In the genomic region with DNA sequence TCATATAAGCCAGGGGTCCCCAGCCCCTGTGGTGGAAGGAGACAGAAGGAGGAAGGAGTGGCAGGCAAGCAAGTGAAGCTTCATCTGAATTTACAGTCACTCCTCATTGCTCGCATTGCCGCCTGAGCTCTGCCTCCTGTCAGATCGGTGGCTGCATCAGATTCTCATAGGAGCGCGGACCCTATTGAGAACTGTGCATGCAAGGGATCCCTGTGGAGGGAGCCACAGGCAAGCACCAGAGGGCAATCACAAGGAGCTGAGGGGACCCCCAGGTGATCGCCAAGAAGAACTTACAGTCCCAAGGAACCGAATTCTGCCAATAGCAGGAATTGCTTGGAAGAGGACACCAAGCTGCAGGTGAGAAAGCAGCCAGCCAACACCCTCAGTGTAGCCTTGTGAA, we compare ENCODE assay signal across 29 cellular contexts.
"Had no signal": no experiment of that assay in that cellular context is flagged by ENCODE, and none has a peak within 500 bp of the region (broad histone marks: within the 10 kb centered on the region; RNA-seq: fewer than 3 reads in every experiment).

No MANE protein-coding gene starts in this region.

- H3K27me3 ChIP-seq: ovary, testis, tibial artery, transverse colon, upper lobe of right lung, uterus had no signal

- H3K9me3 Mint-ChIP-seq: natural killer cell; stimulated activated naive CD8-positive, alpha-beta T cell treated with anti-CD3 and anti-CD28 coated beads, Interleukin-15, amount 100 ng/mL, for 72 hours; type B pancreatic cell had no signal

- H3K27ac ChIP-seq: ovary, parathyroid adenoma, psoas muscle, suprapubic skin, testis, tibial artery, transverse colon, upper lobe of right lung, uterus had no signal

- H3K36me3 Mint-ChIP-seq: naive thymus-derived CD4-positive, alpha-beta T cell; natural killer cell; stimulated activated memory B cell treated with anti-CD40 and anti-IgM and Interleukin-4, amounts not matched to agents 10 μg/mL and 1 μg/mL and 100 μg/mL, for 72 hours; type B pancreatic cell had no signal

- H3K4me3 Mint-ChIP-seq: naive thymus-derived CD4-positive, alpha-beta T cell; natural killer cell; nephron; stimulated activated memory B cell treated with anti-CD40 and anti-IgM and Interleukin-4, amounts not matched to agents 10 μg/mL and 1 μg/mL and 100 μg/mL, for 72 hours; stimulated activated naive CD8-positive, alpha-beta T cell treated with anti-CD3 and anti-CD28 coated beads, Interleukin-15, amount 100 ng/mL, for 72 hours; type B pancreatic cell had no signal

- H3K4me1 Mint-ChIP-seq: nephron; stimulated activated naive CD8-positive, alpha-beta T cell treated with anti-CD3 and anti-CD28 coated beads, Interleukin-15, amount 100 ng/mL, for 72 hours had no signal

- H3K4me3 ChIP-seq: ovary, psoas muscle, suprapubic skin, testis, tibial artery, transverse colon, upper lobe of right lung, uterus had no signal

- H3K9me3 ChIP-seq: ovary, psoas muscle, suprapubic skin, testis, tibial artery, transverse colon, upper lobe of right lung, uterus had no signal

- ATAC-seq: naive thymus-derived CD4-positive, alpha-beta T cell; natural killer cell; psoas muscle; right cardiac atrium; sciatic nerve; stimulated activated memory B cell treated with anti-CD40 and anti-IgM and Interleukin-4, amounts not matched to agents 10 μg/mL and 1 μg/mL and 100 μg/mL, for 72 hours; stimulated activated naive CD8-positive, alpha-beta T cell treated with anti-CD3 and anti-CD28 coated beads, Interleukin-15, amount 100 ng/mL, for 72 hours; stimulated activated naive CD8-positive, alpha-beta T cell treated with anti-CD3 and anti-CD28 coated beads, Interleukin-15, Interleukin-2, amounts not matched to agents 100 U/mL and 50 U/mL, for 24 hours; upper lobe of right lung had no signal

- DNase-seq: naive thymus-derived CD4-positive, alpha-beta T cell; natural killer cell; occipital lobe; ovary; posterior cingulate gyrus; psoas muscle; right cardiac atrium; small intestine; stimulated activated CD4-positive, alpha-beta T cell treated with anti-CD3 and anti-CD28 coated beads, Interleukin-15, amount 100 ng/mL, for 24 hours; stimulated activated CD4-positive, alpha-beta T cell treated with anti-CD3 and anti-CD28 coated beads, Interleukin-2, amount 100 ng/mL, for 24 hours; stimulated activated CD4-positive, alpha-beta T cell treated with anti-CD3 and anti-CD28 coated beads, Interleukin-2, amount 100 ng/mL, for 48 hours; stimulated activated CD4-positive, alpha-beta T cell treated with anti-CD3 and anti-CD28 coated beads, Interleukin-4, amount 100 ng/mL, for 4 hours; stimulated activated CD8-positive, alpha-beta memory T cell treated with anti-CD3 and anti-CD28 coated beads, Interleukin-4, amount 100 ng/mL, for 48 hours; stimulated activated naive CD4-positive, alpha-beta T cell; stimulated activated naive CD8-positive, alpha-beta T cell treated with anti-CD3 and anti-CD28 coated beads, Interleukin-15, amount 100 ng/mL, for 72 hours; stimulated activated naive CD8-positive, alpha-beta T cell treated with anti-CD3 and anti-CD28 coated beads, Interleukin-15, Interleukin-2, amounts not matched to agents 100 U/mL and 50 U/mL, for 24 hours; substantia nigra; testis; tibial artery; transverse colon; upper lobe of right lung; uterus had no signal

- H3K4me1 ChIP-seq: parathyroid adenoma, psoas muscle, suprapubic skin, testis, tibial artery, transverse colon, upper lobe of right lung, uterus had no signal

- H3K27ac Mint-ChIP-seq: naive thymus-derived CD4-positive, alpha-beta T cell; natural killer cell; nephron; progenitor cell of endocrine pancreas; stimulated activated memory B cell treated with anti-CD40 and anti-IgM and Interleukin-4, amounts not matched to agents 10 μg/mL and 1 μg/mL and 100 μg/mL, for 72 hours; stimulated activated naive CD8-positive, alpha-beta T cell treated with anti-CD3 and anti-CD28 coated beads, Interleukin-15, amount 100 ng/mL, for 72 hours; type B pancreatic cell had no signal

- H3K36me3 ChIP-seq: ovary, suprapubic skin, tibial artery, transverse colon, upper lobe of right lung, uterus had no signal
